ENCODE assay signal across 1 cellular context in the genomic region with DNA sequence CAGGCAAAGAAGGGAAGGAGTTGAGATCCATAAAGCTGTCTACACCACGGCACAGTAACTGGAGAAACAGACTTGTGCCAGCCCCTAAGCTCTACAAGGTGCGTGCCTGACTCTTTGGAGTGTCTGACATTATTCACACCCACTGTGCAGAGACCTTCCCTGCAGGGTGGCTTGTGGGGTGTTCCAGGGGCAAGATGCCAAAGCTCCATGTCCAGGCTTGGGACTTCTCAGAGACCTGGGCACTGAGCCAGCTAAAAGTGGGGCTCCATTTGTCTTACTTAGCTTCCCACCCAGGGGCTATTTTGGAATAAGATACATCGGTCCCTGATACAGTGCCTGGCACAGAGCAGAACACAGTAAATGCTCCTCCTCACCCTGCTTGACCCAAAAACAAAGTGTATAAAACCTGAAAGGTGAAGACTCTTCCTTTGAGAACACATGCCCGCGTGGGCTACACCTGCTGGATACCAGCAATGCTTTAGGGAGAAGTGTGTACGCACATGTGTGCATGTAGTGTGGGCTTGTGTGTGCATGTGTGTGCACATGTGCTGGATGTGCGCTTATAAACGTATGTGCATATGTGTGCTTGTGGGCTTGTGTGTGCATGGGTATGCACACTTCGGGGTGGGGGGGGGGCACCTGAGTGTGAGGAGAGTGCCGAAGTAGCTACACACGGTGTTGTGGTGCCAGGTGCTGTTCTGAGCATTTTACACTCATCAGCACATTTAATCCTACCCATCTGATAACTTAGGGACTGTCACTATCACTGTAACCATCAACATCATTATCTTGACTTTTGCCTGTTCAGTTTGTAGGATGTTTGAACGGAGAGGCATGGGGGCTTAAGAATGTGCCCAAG.
TF ChIP-seq lines count a peak whose summit lies in the region.

No MANE protein-coding gene starts in this region.

TF ChIP-seq in HepG2, 621 proteins besides CTCF, POLR2A, EP300 and RAD21 (continued from another document):
- no peak for TF ChIP-seq HIC2 (CRISPR knock-in tag; IDR thresholded peaks at IDR 0.05; ENCODE audit: low read depth)
- TF ChIP-seq CHCHD3 (CRISPR knock-in tag; IDR thresholded peaks at IDR 0.05), result no peak
TF ChIP-seq in HepG2: peak in this region for 2.
